ENCODE assay signal across 8 cellular contexts in genomic region chr6:20400476-20401402, GRCh38. TPM values are rescaled to one million over a fixed set of nuclear protein-coding genes. Genes with fewer than 3 reads are reported as not detected.
DNase-seq lines count a peak whose midpoint lies in the region; ATAC-seq and TF ChIP-seq lines count a peak whose summit lies in the region.

No MANE protein-coding gene starts in this region.

- H2BK12ac ChIP-seq in neuronal stem cell (ENCODE audit: low read length) = no peak overlapping the region

- H2BK5ac ChIP-seq in neuronal stem cell (ENCODE audit: low read length) = no peak overlapping the region

- H3K27me3 Mint-ChIP-seq in activated T-cell treated with anti-CD3 and anti-CD28 coated beads, Interleukin-2, amount 50 U/mL, for 72 hours (ENCODE audit: low read depth) = no peaks in the 10 kb centered on the region

- no peaks in the 10 kb centered on the region for H3K9me2 ChIP-seq in OCI-LY1 (ENCODE audit: low read depth, low read length)

- no peaks in the 10 kb centered on the region for H3K27me3 ChIP-seq in HUES64 (ENCODE audit: insufficient read depth, low read length)
- no peaks in the 10 kb centered on the region for H3K27me3 ChIP-seq in OCI-LY1 (ENCODE audit: insufficient read depth, low read length)
- peaks cover 3% of the 10 kb centered on the region for H3K27me3 ChIP-seq in foreskin keratinocyte
- H3K27me3 ChIP-seq in neuronal stem cell (ENCODE audit: control insufficient read depth in 3 of 3, insufficient read depth in 3 of 3, low read depth in 1 of 3, low read length in 3 of 3) = no peaks in the 10 kb centered on the region

- H3K4me2 ChIP-seq in OCI-LY1 (ENCODE audit: low read length) = peak overlapping the region; percentile 95
- H3K4me2 ChIP-seq in neuronal stem cell (ENCODE audit: insufficient read depth, low read length, poor library complexity, severe bottlenecking) = peak overlapping the region; percentile 82

- H3K27ac Mint-ChIP-seq in activated T-cell treated with anti-CD3 and anti-CD28 coated beads, Interleukin-2, amount 50 U/mL, for 72 hours = peak overlapping the region; percentile 98

- peak; percentile 27; the same call in 1 of the 2 replicates for TF ChIP-seq CTCF in OCI-LY1 (IDR thresholded peaks at IDR 0.05; ENCODE audit: low read length)
- TF ChIP-seq CTCF in foreskin keratinocyte (conservative IDR thresholded peaks at IDR 0.05) = peak; percentile 55

- H3K14ac ChIP-seq in neuronal stem cell (ENCODE audit: low read length) = no peak overlapping the region

- H3K4me3 ChIP-seq in HUES64 (ENCODE audit: low read length) = peak overlapping the region; percentile 63
- H3K4me3 ChIP-seq in OCI-LY1 (ENCODE audit: low read depth, low read length, poor library complexity, severe bottlenecking) = peak overlapping the region; percentile 68
- peak overlapping the region; percentile 65 to 77 for H3K4me3 ChIP-seq in neuronal stem cell (ENCODE audit: low read length in 2 of 2)

- no peaks in the 10 kb centered on the region for H3K9me3 ChIP-seq in HUES64 (ENCODE audit: insufficient read depth, low read depth, low read length)
- no peaks in the 10 kb centered on the region for H3K9me3 ChIP-seq in OCI-LY1 (ENCODE audit: low read length)
- no peaks in the 10 kb centered on the region for H3K9me3 ChIP-seq in neuronal stem cell (replicated peaks in 1 of 2; ENCODE audit: control insufficient read depth in 2 of 2, insufficient read depth in 1 of 2, low read depth in 1 of 2, low read length in 2 of 2)

- 4% methylated on average over 29 of the region's 29 CpGs for WGBS in HUES64
- WGBS in neuronal stem cell (ENCODE audit: extremely low coverage in 2 of 2, insufficient read length in 2 of 2, insufficient replicate concordance in 1 of 2), 2 donors = no CpG with 5 or more reads among the region's 29 CpGs

- no peaks in the 10 kb centered on the region for H4K20me1 ChIP-seq in OCI-LY1 (ENCODE audit: insufficient read depth, low read length)

- H3K27ac ChIP-seq in HUES64 (ENCODE audit: low read depth, low read length) = no peak overlapping the region; the same call in 1 of the 2 replicates
- H3K27ac ChIP-seq in OCI-LY1 (ENCODE audit: low read depth, low read length, poor library complexity, severe bottlenecking) = no peak overlapping the region
- H3K27ac ChIP-seq in foreskin keratinocyte = no peak overlapping the region
- peak overlapping the region; percentile 55 for H3K27ac ChIP-seq in neuronal stem cell (replicated peaks; ENCODE audit: low read length)

- no peak overlapping the region for H4K91ac ChIP-seq in neuronal stem cell (ENCODE audit: low read depth, low read length, poor library complexity)

- no peak overlapping the region for H2AK5ac ChIP-seq in neuronal stem cell (ENCODE audit: low read depth, low read length)

- DNase-seq in GM03348 (ENCODE audit: low spot score) = peak; percentile 47
- peak; percentile 25 to 34 for DNase-seq in activated T-cell treated with anti-CD3 and anti-CD28 coated beads, Interleukin-2, amount 50 U/mL, for 72 hours
- peak; percentile 39 to 46 for DNase-seq in foreskin keratinocyte
- DNase-seq in neuronal stem cell (ENCODE audit: low spot score) = no peak
- DNase-seq in ureter (ENCODE audit: low spot score) = peak; percentile 46

- H3K36me3 Mint-ChIP-seq in activated T-cell treated with anti-CD3 and anti-CD28 coated beads, Interleukin-2, amount 50 U/mL, for 72 hours (ENCODE audit: insufficient read depth in 2 of 2) = peaks cover 3 to 9% of the 10 kb centered on the region in 2 donors

- no peak overlapping the region for H2BK120ac ChIP-seq in neuronal stem cell (ENCODE audit: low read depth, low read length)

- peaks cover 8% of the 10 kb centered on the region; the same call in 1 of the 2 replicates for H3K79me2 ChIP-seq in OCI-LY1 (ENCODE audit: insufficient read depth, low read length)

- peak overlapping the region; percentile 57 for H3K9ac ChIP-seq in HUES64 (ENCODE audit: low read depth, low read length)
- H3K9ac ChIP-seq in OCI-LY1 (ENCODE audit: low read length) = peak overlapping the region; percentile 78
- no peak overlapping the region for H3K9ac ChIP-seq in neuronal stem cell (ENCODE audit: low read depth, low read length, poor library complexity)

- H2AFZ ChIP-seq in OCI-LY1 (ENCODE audit: low read length) = peak overlapping the region; percentile 36
- peak overlapping the region; percentile 83 for H2AFZ ChIP-seq in neuronal stem cell (ENCODE audit: low read length)

- H3K9me3 Mint-ChIP-seq in activated T-cell treated with anti-CD3 and anti-CD28 coated beads, Interleukin-2, amount 50 U/mL, for 72 hours = no peaks in the 10 kb centered on the region

- peak overlapping the region; percentile 96 to 100 for H3K4me3 Mint-ChIP-seq in activated T-cell treated with anti-CD3 and anti-CD28 coated beads, Interleukin-2, amount 50 U/mL, for 72 hours

- peaks cover 3% of the 10 kb centered on the region for H3K36me3 ChIP-seq in HUES64 (ENCODE audit: insufficient read depth, low read length)
- H3K36me3 ChIP-seq in OCI-LY1 (ENCODE audit: insufficient read depth, low read length) = peaks cover 3% of the 10 kb centered on the region; the same call in 1 of the 2 replicates
- peaks cover 0 to 11% of the 10 kb centered on the region in 2 donors for H3K36me3 ChIP-seq in neuronal stem cell (replicated peaks in 1 of 2; ENCODE audit: control insufficient read depth in 2 of 2, insufficient read depth in 2 of 2, low read length in 2 of 2)

- peaks cover 40% of the 10 kb centered on the region for H3K4me1 Mint-ChIP-seq in activated T-cell treated with anti-CD3 and anti-CD28 coated beads, Interleukin-2, amount 50 U/mL, for 72 hours (ENCODE audit: low read depth)

- no peak overlapping the region for H2BK15ac ChIP-seq in neuronal stem cell (ENCODE audit: low read length)

- H4K8ac ChIP-seq in neuronal stem cell (ENCODE audit: low read depth, low read length) = no peak overlapping the region

- ATAC-seq in activated T-cell treated with anti-CD3 and anti-CD28 coated beads, Interleukin-2, amount 50 U/mL, for 72 hours (replicated peaks in 1 of 2) = no peak
- peak; percentile 35 for ATAC-seq in foreskin keratinocyte
- no peak for ATAC-seq in GM21717 (IDR thresholded peaks at IDR 0.05; ENCODE audit: unreplicated experiment)

- H3K18ac ChIP-seq in neuronal stem cell (ENCODE audit: low read length) = peak overlapping the region; percentile 25

- H3K79me1 ChIP-seq in neuronal stem cell (ENCODE audit: low read depth, low read length) = no peaks in the 10 kb centered on the region

- no peak overlapping the region for H3K4ac ChIP-seq in neuronal stem cell (ENCODE audit: low read length)

- H3F3A ChIP-seq in OCI-LY1 (ENCODE audit: insufficient read depth, low read length) = no peaks in the 10 kb centered on the region

- no peak overlapping the region for H3K23ac ChIP-seq in neuronal stem cell (ENCODE audit: low read depth, low read length, poor library complexity)

- H3K4me1 ChIP-seq in HUES64 (ENCODE audit: insufficient read depth, low read length) = peaks cover 4% of the 10 kb centered on the region; the same call in 1 of the 2 replicates
- peaks cover 17% of the 10 kb centered on the region for H3K4me1 ChIP-seq in OCI-LY1 (ENCODE audit: insufficient read depth, low read length, severe bottlenecking)
- no peaks in the 10 kb centered on the region for H3K4me1 ChIP-seq in foreskin keratinocyte
- H3K4me1 ChIP-seq in neuronal stem cell (ENCODE audit: control insufficient read depth in 2 of 2, insufficient read depth in 1 of 2, low read depth in 1 of 2, low read length in 2 of 2) = no peaks in the 10 kb centered on the region

RNA-seq across cellular contexts. Expression of gene E2F3, which starts 0.9 kb away (rescaled TPM):
- 30.3 TPM for polyA plus RNA-seq in HUES64 (2013, experiment 1 of 2)
- polyA plus RNA-seq in HUES64 (2013, experiment 2 of 2) = 26.4 TPM
- 10 to 100 TPM; 17.5 to 18.0 TPM for total RNA-seq in activated T-cell treated with anti-CD3 and anti-CD28 coated beads, Interleukin-2, amount 50 U/mL, for 72 hours
- total RNA-seq in foreskin keratinocyte = 11.7 and 13.1 TPM in 2 replicates
- 3.6 and 4.4 TPM in 2 replicates for polyA plus RNA-seq in foreskin keratinocyte
- polyA plus RNA-seq in neuronal stem cell (2013, experiment 1 of 2) = 22.6 TPM
- polyA plus RNA-seq in neuronal stem cell (2013, experiment 2 of 2) = 23.2 TPM
- total RNA-seq in ureter = 14.5 TPM
